30 cellular contexts compared by ENCODE assay signal in the genomic region with DNA sequence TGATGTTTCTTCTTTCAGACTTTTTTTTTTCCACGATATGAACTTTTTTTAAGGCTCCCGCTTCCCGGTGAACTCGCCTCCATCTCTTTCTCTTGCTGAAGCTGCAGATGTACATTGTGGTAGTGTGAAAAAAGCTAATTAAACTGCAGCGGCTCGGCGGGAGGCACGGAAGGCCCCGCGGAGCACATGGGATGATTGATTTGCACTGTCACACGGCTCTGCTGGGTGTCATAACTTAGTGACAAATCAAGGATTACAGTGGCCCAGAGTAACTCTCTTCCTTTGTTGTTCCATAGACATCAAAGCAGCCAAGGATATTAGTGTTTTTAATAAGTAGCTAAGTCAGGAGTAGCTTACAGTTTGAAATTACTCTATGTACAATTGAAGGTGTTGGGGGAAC.
DNase-seq lines count a peak whose midpoint lies in the region; ATAC-seq and TF ChIP-seq lines count a peak whose summit lies in the region.
"Had no signal": no experiment of that assay in that cellular context is flagged by ENCODE, and none has a peak within 500 bp of the region (broad histone marks: within the 10 kb centered on the region; RNA-seq: fewer than 3 reads in every experiment).

No MANE protein-coding gene starts in this region.

- no peaks in the 10 kb centered on the region for H3K36me3 Mint-ChIP-seq in activated T-helper 17 cell treated with anti-CD3 and anti-CD28 coated beads, Interleukin-2, amount 50 U/mL, for 72 hours (ENCODE audit: low read depth)
- H3K36me3 Mint-ChIP-seq: activated CD4-positive, alpha-beta memory T cell treated with anti-CD3 and anti-CD28 coated beads for 36 hours had no signal

- no peaks in the 10 kb centered on the region for H3K9me3 Mint-ChIP-seq in activated T-helper 17 cell treated with anti-CD3 and anti-CD28 coated beads, Interleukin-2, amount 50 U/mL, for 72 hours
- H3K9me3 Mint-ChIP-seq: activated CD4-positive, alpha-beta memory T cell treated with anti-CD3 and anti-CD28 coated beads for 36 hours; effector memory CD8-positive, alpha-beta T cell had no signal

- H2AFZ ChIP-seq in neuron (ENCODE audit: low read depth, low read length): no peak overlapping the region
- H2AFZ ChIP-seq: GM23248, parathyroid adenoma had no signal

- H3K4me1 ChIP-seq in esophagus muscularis mucosa (no peaks in the 10 kb centered on the region), neuron (ENCODE audit: insufficient read depth, low read length) (peaks cover 14% of the 10 kb centered on the region)
- H3K4me1 ChIP-seq: parathyroid adenoma, Peyer's patch had no signal

- H3K4me1 Mint-ChIP-seq in activated T-helper 17 cell treated with anti-CD3 and anti-CD28 coated beads, Interleukin-2, amount 50 U/mL, for 72 hours: peaks cover 13% of the 10 kb centered on the region
- H3K4me1 Mint-ChIP-seq: naive thymus-derived CD4-positive, alpha-beta T cell had no signal

- TF ChIP-seq CTCF in esophagus muscularis mucosa (IDR thresholded peaks at IDR 0.05): no peak

- TF ChIP-seq POLR2A in esophagus muscularis mucosa (IDR thresholded peaks at IDR 0.05; ENCODE audit: low read depth): no peak

- DNase-seq in NCI-H2227 (lab: John Stamatoyannopoulos, UW; ENCODE audit: unreplicated experiment) (peak; percentile 28), NCI-H2227 treated with DMSO at 0.1 percent for 48 hours (lab: John Stamatoyannopoulos, UW) (no peak), NCI-H146 treated with DMSO at 0.1 percent for 48 hours (lab: John Stamatoyannopoulos, UW; ENCODE audit: unreplicated experiment) (peak; percentile 68), esophagus muscularis mucosa (ENCODE audit: extremely low spot score) (peak; percentile 29), left ventricle myocardium superior (no peak)
- DNase-seq: activated CD4-positive, alpha-beta memory T cell treated with anti-CD3 and anti-CD28 coated beads for 36 hours; activated naive CD4-positive, alpha-beta T cell treated with anti-CD3 and anti-CD28 coated beads, Interleukin-2, amount 50 U/mL, for 16 hours; Calu3; DMS79; effector memory CD8-positive, alpha-beta T cell; GDM1; glutamatergic neuron; GM23248; KBM-7; naive thymus-derived CD4-positive, alpha-beta T cell; NCI-H1105; NCI-H2081; NCI-H345; Peyer's patch; SHP77 treated with DMSO at 0.1 percent for 48 hours; stimulated activated naive CD4-positive, alpha-beta T cell had no signal

- intact Hi-C loops in esophagus muscularis mucosa (cut with DNase I): no loop called here
- intact Hi-C loops in left ventricle myocardium superior (cut with micrococcal nuclease): no loop called here

- WGBS in esophagus muscularis mucosa: 71% methylated on average over 11 of the region's 11 CpGs

- no peak overlapping the region for H3K27ac Mint-ChIP-seq in activated T-helper 17 cell treated with anti-CD3 and anti-CD28 coated beads, Interleukin-2, amount 50 U/mL, for 72 hours
- H3K27ac Mint-ChIP-seq: activated CD4-positive, alpha-beta memory T cell treated with anti-CD3 and anti-CD28 coated beads for 36 hours; activated T-helper 1 cell treated with anti-CD3 and anti-CD28 coated beads, Interleukin-12 subunit alpha, Interleukin-12 subunit beta, Interleukin-2, Interleukin-4 antibody, amounts not matched to agents 30 ng/mL and 10 ng/mL and 1 ng/mL, durations not matched to agents 14 hours and 24 hours and 36 hours; effector memory CD8-positive, alpha-beta T cell; naive thymus-derived CD4-positive, alpha-beta T cell had no signal

- H3K27me3 ChIP-seq in esophagus muscularis mucosa (no peaks in the 10 kb centered on the region), neuron (ENCODE audit: insufficient read depth, low read length) (no peaks in the 10 kb centered on the region)
- H3K27me3 ChIP-seq: Peyer's patch had no signal

- no peak overlapping the region for H3K4me3 ChIP-seq in esophagus muscularis mucosa
- peak overlapping the region; percentile 2 for H3K4me3 ChIP-seq in neuron (ENCODE audit: low read length)
- H3K4me3 ChIP-seq: coronary artery, GM23248, Peyer's patch had no signal

- peaks cover 2% of the 10 kb centered on the region for H3K27me3 Mint-ChIP-seq in activated T-helper 17 cell treated with anti-CD3 and anti-CD28 coated beads, Interleukin-2, amount 50 U/mL, for 72 hours

- H3K9me3 ChIP-seq in esophagus muscularis mucosa (peaks cover 0 to 6% (median 0%) of the 10 kb centered on the region in 4 donors), neuron (ENCODE audit: low read length) (peaks cover 2% of the 10 kb centered on the region)
- H3K9me3 ChIP-seq: Peyer's patch had no signal

- H3K36me3 ChIP-seq in esophagus muscularis mucosa: no peaks in the 10 kb centered on the region
- no peaks in the 10 kb centered on the region for H3K36me3 ChIP-seq in neuron (ENCODE audit: insufficient read depth, low read length)
- H3K36me3 ChIP-seq: Peyer's patch had no signal

- H3K27ac ChIP-seq in esophagus muscularis mucosa (replicated peaks in 1 of 4): no peak overlapping the region
- H3K27ac ChIP-seq: 22Rv1, C4-2B, coronary artery, GM23248, parathyroid adenoma had no signal

- ATAC-seq in left ventricle myocardium superior (no peak), GM18868 (IDR thresholded peaks at IDR 0.05; ENCODE audit: unreplicated experiment) (no peak)
- ATAC-seq in activated T-helper 17 cell treated with anti-CD3 and anti-CD28 coated beads, Interleukin-2, amount 50 U/mL, for 72 hours (replicated peaks): no peak
- ATAC-seq: activated CD4-positive, CD25-positive, alpha-beta regulatory T cell treated with anti-CD3 and anti-CD28 coated beads, Interleukin-2, amount 50 U/mL, for 24 hours; effector memory CD8-positive, alpha-beta T cell; naive thymus-derived CD4-positive, alpha-beta T cell had no signal

- no peak for TF ChIP-seq EP300 in esophagus muscularis mucosa (IDR thresholded peaks at IDR 0.05)

- no peak overlapping the region for H3K4me3 Mint-ChIP-seq in activated T-helper 17 cell treated with anti-CD3 and anti-CD28 coated beads, Interleukin-2, amount 50 U/mL, for 72 hours
- H3K4me3 Mint-ChIP-seq: activated CD4-positive, alpha-beta memory T cell treated with anti-CD3 and anti-CD28 coated beads for 36 hours; activated T-helper 1 cell treated with anti-CD3 and anti-CD28 coated beads, Interleukin-12 subunit alpha, Interleukin-12 subunit beta, Interleukin-2, Interleukin-4 antibody, amounts not matched to agents 30 ng/mL and 10 ng/mL and 1 ng/mL, durations not matched to agents 14 hours and 24 hours and 36 hours; effector memory CD8-positive, alpha-beta T cell; naive thymus-derived CD4-positive, alpha-beta T cell had no signal

Comparison
In these comparisons a context has a peak if more than half of its experiments do, and no peak if none do; other contexts are left out.
1. DNase-seq: peak in NCI-H2227 (single experiment), NCI-H146 treated with DMSO at 0.1 percent for 48 hours (single experiment) and esophagus muscularis mucosa (single experiment); none in NCI-H2227 treated with DMSO at 0.1 percent for 48 hours (single experiment) and left ventricle myocardium superior (single experiment).